In genomic region chr1:43706598-43707190, GRCh38 we compare ENCODE assay signal across 1 cellular context.
A peak's percentile ranks its signal among the peaks of the same experiment; 100 is the strongest.
TF ChIP-seq lines count a peak whose summit lies in the region.

No MANE protein-coding gene starts in this region.

TF ChIP-seq in K562, 482 proteins besides CTCF, POLR2A, EP300 and RAD21 (continued from another document and continues in another):
- peak; percentile 82; the same call in 1 of the 2 replicates for TF ChIP-seq LCOR (CRISPR knock-in tag; IDR thresholded peaks at IDR 0.05)
- TF ChIP-seq ZNF41 (CRISPR knock-in tag; conservative IDR thresholded peaks at IDR 0.05), result 0 out of 2 replicates have a peak, but pooled peaks have one; percentile 20
- TF ChIP-seq ZNF12 (CRISPR knock-in tag; IDR thresholded peaks at IDR 0.05), result 0 out of 2 replicates have a peak, but pooled peaks have one; percentile 29
- TF ChIP-seq ZNF695 (CRISPR knock-in tag; IDR thresholded peaks at IDR 0.05), result 0 out of 2 replicates have a peak, but pooled peaks have one; percentile 40
- TF ChIP-seq HLTF (IDR thresholded peaks at IDR 0.05), result peak; percentile 84
- peak; percentile 2; the same call in 1 of the 2 replicates for TF ChIP-seq ZFX (CRISPR knock-in tag; IDR thresholded peaks at IDR 0.05)
- TF ChIP-seq ZBTB2 (IDR thresholded peaks at IDR 0.05), result peak; percentile 91
- TF ChIP-seq ZNF830 (CRISPR knock-in tag; IDR thresholded peaks at IDR 0.05), result peak; percentile 95; the same call in 1 of the 2 replicates
- peak; percentile 65; the same call in 1 of the 2 replicates for TF ChIP-seq RERE (CRISPR knock-in tag; IDR thresholded peaks at IDR 0.05; ENCODE audit: borderline replicate concordance)
- TF ChIP-seq PHB (CRISPR knock-in tag; IDR thresholded peaks at IDR 0.05), result peak; percentile 75; the same call in 1 of the 2 replicates
- TF ChIP-seq ZBTB17 (CRISPR knock-in tag; IDR thresholded peaks at IDR 0.05), result no peak
- TF ChIP-seq POLR3A (IDR thresholded peaks at IDR 0.05; ENCODE audit: borderline replicate concordance, extremely low read depth, insufficient read depth, insufficient read length), result no peak
- no peak; the same call in 1 of the 2 replicates for TF ChIP-seq CREB5 (CRISPR knock-in tag; IDR thresholded peaks at IDR 0.05)
- no peak for TF ChIP-seq MCM3 (IDR thresholded peaks at IDR 0.05)
- TF ChIP-seq ELF2 (CRISPR knock-in tag; IDR thresholded peaks at IDR 0.05), result 0 out of 2 replicates have a peak, but pooled peaks have one; percentile 48
- TF ChIP-seq KDM4B (IDR thresholded peaks at IDR 0.05; ENCODE audit: borderline replicate concordance in 2 of 2, low read depth in 1 of 2), result no peak
- peak; percentile 92; the same call in 1 of the 2 replicates for TF ChIP-seq FOXK1 (CRISPR knock-in tag; IDR thresholded peaks at IDR 0.05; ENCODE audit: borderline replicate concordance)
- peak; percentile 76; the same call in 1 of the 2 replicates for TF ChIP-seq ZNF124 (CRISPR knock-in tag; IDR thresholded peaks at IDR 0.05)
- peak; percentile 50; the same call in 1 of the 2 replicates for TF ChIP-seq BCOR (IDR thresholded peaks at IDR 0.05)
- TF ChIP-seq RUNX1 (IDR thresholded peaks at IDR 0.05; ENCODE audit: low read depth), result peak; percentile 21; the same call in 1 of the 2 replicates
- peak; percentile 82; the same call in 1 of the 2 replicates for TF ChIP-seq ZNF224 (CRISPR knock-in tag; IDR thresholded peaks at IDR 0.05)
- no peak for TF ChIP-seq RREB1 (CRISPR knock-in tag; IDR thresholded peaks at IDR 0.05)
- peak; percentile 85; the same call in 1 of the 2 replicates for TF ChIP-seq HDAC2 (IDR thresholded peaks at IDR 0.05)
- TF ChIP-seq AFF4 (CRISPR knock-in tag; IDR thresholded peaks at IDR 0.05), result no peak
- TF ChIP-seq MYC (IDR thresholded peaks at IDR 0.05; ENCODE audit: low read depth, low read length), result no peak
- TF ChIP-seq MYC (CRISPR knock-in tag; IDR thresholded peaks at IDR 0.05; ENCODE audit: borderline replicate concordance, low read depth), result peak; percentile 95
- TF ChIP-seq NR2F6 (CRISPR knock-in tag; IDR thresholded peaks at IDR 0.05), result peak; percentile 81; the same call in 1 of the 2 replicates
- peak; percentile 83; the same call in 1 of the 2 replicates for TF ChIP-seq KAT7 (CRISPR knock-in tag; IDR thresholded peaks at IDR 0.05; ENCODE audit: borderline replicate concordance)
- TF ChIP-seq NR3C1 (CRISPR knock-in tag; IDR thresholded peaks at IDR 0.05), result 0 out of 2 replicates have a peak, but pooled peaks have one; percentile 10
- peak; percentile 16; the same call in 1 of the 2 replicates for TF ChIP-seq ZSCAN29 (IDR thresholded peaks at IDR 0.05)
- TF ChIP-seq ERF (CRISPR knock-in tag; IDR thresholded peaks at IDR 0.05), result peak; percentile 85
- no peak for TF ChIP-seq THRA (IDR thresholded peaks at IDR 0.05)
- peak; percentile 4; the same call in 1 of the 2 replicates for TF ChIP-seq ZFPM2 (CRISPR knock-in tag; IDR thresholded peaks at IDR 0.05)
- TF ChIP-seq ZBTB1 (CRISPR knock-in tag; IDR thresholded peaks at IDR 0.05; ENCODE audit: borderline replicate concordance, low read depth), result 0 out of 2 replicates have a peak, but pooled peaks have one; percentile 52
- TF ChIP-seq PTBP1 (IDR thresholded peaks at IDR 0.05; ENCODE audit: low read depth, low read length), result 0 out of 2 replicates have a peak, but pooled peaks have one; percentile 29
- peak; percentile 28; the same call in 1 of the 2 replicates for TF ChIP-seq PHF21A (IDR thresholded peaks at IDR 0.05; ENCODE audit: borderline replicate concordance, low read depth)
